18 cellular contexts compared by ENCODE assay signal in the genomic region with DNA sequence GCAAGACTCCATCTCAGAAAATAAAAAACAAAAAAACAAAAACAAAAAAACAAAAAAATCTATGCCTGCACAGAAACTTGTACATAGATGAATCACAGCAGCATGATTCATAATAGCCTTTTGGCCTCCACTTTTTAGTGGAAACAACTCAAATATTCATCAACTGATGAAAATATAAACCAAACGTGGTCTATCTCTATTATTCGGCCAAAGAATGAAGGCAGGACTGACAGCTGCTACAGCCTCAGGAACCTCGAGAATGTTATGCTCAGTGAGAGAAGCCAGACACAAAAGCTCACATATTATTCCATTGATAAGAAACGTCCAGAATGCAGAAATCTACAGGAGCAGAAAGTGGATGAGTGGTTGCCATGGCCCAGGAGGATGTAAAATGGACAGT. TPM values are rescaled to one million over a fixed set of nuclear protein-coding genes. Genes with fewer than 3 reads are reported as not detected.
DNase-seq lines count a peak whose midpoint lies in the region; FAIRE-seq and TF ChIP-seq lines count a peak whose summit lies in the region.
"Had no signal": no experiment of that assay in that cellular context is flagged by ENCODE, and none has a peak within 500 bp of the region (broad histone marks: within the 10 kb centered on the region; RNA-seq: fewer than 3 reads in every experiment).

No MANE protein-coding gene starts in this region.

- no peaks in the 10 kb centered on the region for H3K9me3 ChIP-seq in AG04450 (ENCODE audit: control insufficient read depth, insufficient read depth, low read length)
- no peaks in the 10 kb centered on the region for H3K9me3 ChIP-seq in MG63
- no peaks in the 10 kb centered on the region for H3K9me3 ChIP-seq in BE2C
- H3K9me3 ChIP-seq: A549, left lung had no signal

- H3K36me3 ChIP-seq in MG63 (no peaks in the 10 kb centered on the region), BE2C (no peaks in the 10 kb centered on the region)
- H3K36me3 ChIP-seq: left lung had no signal

- no peaks in the 10 kb centered on the region for H3K9me3 Mint-ChIP-seq in mesothelial cell of epicardium
- H3K9me3 Mint-ChIP-seq: activated B cell treated with CpG ODN at 0.5 μM for 24 hours had no signal

- CTCF ChIA-PET in AG04450 (lab: Charles Lee) = interaction anchor here (0.6 kb wide), 1 partner anchor 331 kb away, joined by 3 read pairs; no protein-coding TSS in a partner anchor

- TF ChIP-seq CTCF in AG04450 (IDR thresholded peaks at IDR 0.05; ENCODE audit: low read depth, low read length) = no peak
- TF ChIP-seq CTCF in mesothelial cell of epicardium (IDR thresholded peaks at IDR 0.05; ENCODE audit: unreplicated experiment) = no peak
- TF ChIP-seq CTCF in D721Med (IDR thresholded peaks at IDR 0.05; ENCODE audit: insufficient read depth, missing control alignments) = no peak
- TF ChIP-seq CTCF in BE2C (IDR thresholded peaks at IDR 0.05; ENCODE audit: low read depth, low read length) = no peak

- peaks cover 19% of the 10 kb centered on the region for H3K4me1 Mint-ChIP-seq in mesothelial cell of epicardium
- H3K4me1 Mint-ChIP-seq: activated B cell treated with CpG ODN at 0.5 μM for 24 hours had no signal

- no peaks in the 10 kb centered on the region for H3K27me3 Mint-ChIP-seq in mesothelial cell of epicardium (ENCODE audit: low read depth)
- H3K27me3 Mint-ChIP-seq: progenitor cell of endocrine pancreas had no signal

- H3K27ac Mint-ChIP-seq in mesothelial cell of epicardium = peak overlapping the region; percentile 83
- H3K27ac Mint-ChIP-seq: activated B cell treated with CpG ODN at 0.5 μM for 24 hours, progenitor cell of endocrine pancreas had no signal

- FAIRE-seq in D721Med (lab: Jason Lieb, UNC) = no peak
- FAIRE-seq: A549 had no signal

- POLR2A ChIA-PET in AG04450 (lab: Yijun Ruan, JAX) = interaction anchor here (1.1 kb wide), 1 partner anchor 114 kb away, joined by 3 read pairs; the partner anchor contains the start of gene ROGDI

- H3K27ac ChIP-seq in AG04450 (ENCODE audit: low read depth, low read length) = peak overlapping the region; percentile 39
- H3K27ac ChIP-seq: A549, left lung had no signal

- H3K4me1 ChIP-seq in BE2C = no peaks in the 10 kb centered on the region
- H3K4me1 ChIP-seq: left lung had no signal

- no peaks in the 10 kb centered on the region for H3K36me3 Mint-ChIP-seq in mesothelial cell of epicardium

- H3K4me3 ChIP-seq in AG04450 (ENCODE audit: low read depth, low read length) = no peak overlapping the region
- H3K4me3 ChIP-seq in MG63 = no peak overlapping the region
- H3K4me3 ChIP-seq in BE2C (ENCODE audit: low read depth, low read length) = no peak overlapping the region
- H3K4me3 ChIP-seq: A549, left lung had no signal

- no peak for DNase-seq in AG04450 (ENCODE audit: low read depth, low spot score)
- peak; percentile 34 for DNase-seq in MG63
- peak; percentile 59 for DNase-seq in dedifferentiated amniotic fluid mesenchymal stem cell (ENCODE audit: extremely low spot score)
- DNase-seq in mesothelial cell of epicardium (ENCODE audit: low spot score in 2 of 2, unreplicated experiment in 2 of 2) = no peak
- DNase-seq in NCI-H1694 treated with DMSO at 0.1 percent for 48 hours (lab: John Stamatoyannopoulos, UW) = no peak
- no peak for DNase-seq in D721Med (ENCODE audit: insufficient read length, low spot score)
- no peak for DNase-seq in BE2C
- DNase-seq in NK-92 treated with Interleukin-12 subunit alpha and Interleukin-12 subunit beta, amount 100 ng/mL, for 24 hours (lab: John Stamatoyannopoulos, UW) = no peak
- DNase-seq: activated B cell treated with CpG ODN at 0.5 μM for 24 hours, activated gamma-delta T cell treated with Interleukin-2 at 50 U/mL for 16 hours, GDM1, hippocampal formation, NCI-H2029, NCI-H774 had no signal

- no peak overlapping the region for H3K4me3 Mint-ChIP-seq in mesothelial cell of epicardium
- H3K4me3 Mint-ChIP-seq: activated B cell treated with CpG ODN at 0.5 μM for 24 hours had no signal

- no peaks in the 10 kb centered on the region for H3K27me3 ChIP-seq in AG04450 (ENCODE audit: control insufficient read depth, insufficient read depth, low read length)
- no peaks in the 10 kb centered on the region for H3K27me3 ChIP-seq in MG63
- no peaks in the 10 kb centered on the region for H3K27me3 ChIP-seq in BE2C
- H3K27me3 ChIP-seq: left lung had no signal

RNA-seq across cellular contexts. Expression of gene PPL, which starts 19.8 kb away (rescaled TPM):
- 2.0 and 2.2 TPM in 2 replicates for polyA plus RNA-seq in AG04450 (2011; rRNA removed)
- polyA minus RNA-seq in AG04450 (2011; rRNA and poly(A)+ RNA removed) = 2.9 and 3.9 TPM in 2 replicates
- 0.07 and 0.36 TPM in 2 replicates for total RNA-seq in MG63 (2014; rRNA removed; shearing (Covaris generic); ENCODE audit: low replicate concordance)
- total RNA-seq in mesothelial cell of epicardium = 36.0 to 37.1 TPM (median 36.8 TPM) in 3 replicates
- 2.8 TPM for polyA plus RNA-seq in BE2C (2012; ENCODE audit: insufficient read depth, insufficient read length, low read depth)
- total RNA-seq: T-helper 1 cell treated with Interleukin-12 subunit alpha and Interleukin-12 subunit beta and Interleukin-4 antibody, amounts not matched to agents 30 ng/mL and 1 ng/mL, for 36 hours had no signal

RNA-seq across cellular contexts. Expression of gene SEC14L5, which starts 41.0 kb away (rescaled TPM):
- 0.05 and 0.06 TPM in 2 replicates for polyA plus RNA-seq in AG04450 (2011; rRNA removed)
- polyA minus RNA-seq in AG04450 (2011; rRNA and poly(A)+ RNA removed) = 0.52 TPM in 1 of 2 replicates, not detected in the other
- not detected in 2 replicates for total RNA-seq in MG63 (2014; rRNA removed; shearing (Covaris generic); ENCODE audit: low replicate concordance)
- 0.09 to 0.13 TPM in 2 of 3 replicates, not detected in the other for total RNA-seq in mesothelial cell of epicardium
- polyA plus RNA-seq in BE2C (2012; ENCODE audit: insufficient read depth, insufficient read length, low read depth) = not detected
- total RNA-seq: activated B cell treated with CpG ODN at 0.5 μM for 24 hours; T-helper 1 cell treated with Interleukin-12 subunit alpha and Interleukin-12 subunit beta and Interleukin-4 antibody, amounts not matched to agents 30 ng/mL and 1 ng/mL, for 36 hours had no signal

Comparison
In these comparisons a context has a peak if more than half of its experiments do, and no peak if none do; other contexts are left out.
1. DNase-seq: peak in MG63 (single experiment) and dedifferentiated amniotic fluid mesenchymal stem cell (single experiment); none in AG04450 (single experiment), mesothelial cell of epicardium (0 of 2), NCI-H1694 treated with DMSO at 0.1 percent for 48 hours (single experiment), D721Med (single experiment), BE2C (single experiment) and NK-92 treated with Interleukin-12 subunit alpha and Interleukin-12 subunit beta, amount 100 ng/mL, for 24 hours (single experiment).
2. RNA of gene PPL, which starts 19.8 kb away (total RNA-seq): 36.0 to 37.1 TPM in mesothelial cell of epicardium; 0.07 to 0.36 TPM in MG63; every median in the first group is over 10 times any median in the second.